In the genomic region with DNA sequence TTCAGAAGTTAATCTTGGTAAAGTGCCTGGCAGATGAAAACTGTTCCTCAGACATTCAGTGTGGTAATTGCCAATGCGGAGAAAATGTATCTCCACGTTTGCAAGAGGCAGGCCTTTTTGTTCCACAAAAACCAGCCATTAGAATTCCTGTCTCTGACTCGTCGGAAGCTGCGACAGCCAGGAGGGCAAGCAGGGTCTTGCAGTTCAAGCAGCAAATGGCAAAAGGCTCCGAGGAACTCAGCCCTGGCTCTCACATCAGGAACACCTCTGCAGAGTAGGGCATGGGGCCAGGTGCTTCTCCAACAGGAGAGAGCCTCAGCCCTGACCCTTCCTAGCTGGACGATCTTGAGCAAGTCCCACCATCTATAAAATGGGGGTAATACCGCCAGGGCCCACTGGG, we compare ENCODE assay signal across 9 cellular contexts.
"Had no signal": no experiment of that assay in that cellular context is flagged by ENCODE, and none has a peak within 500 bp of the region (broad histone marks: within the 10 kb centered on the region; RNA-seq: fewer than 3 reads in every experiment).

No MANE protein-coding gene starts in this region.

- DNase-seq: HFFc6 had no signal

- H3K4me3 Mint-ChIP-seq: GM23338, HFFc6, IgD-negative memory B cell had no signal

- H3K4me3 ChIP-seq: GM23338, HAP-1 had no signal

- ATAC-seq: GM23338, HCT116, HepG2 had no signal

- H3K36me3 Mint-ChIP-seq: IgD-negative memory B cell had no signal

- H3K36me3 ChIP-seq: HAP-1 had no signal

- H3K9me3 Mint-ChIP-seq: GM23338, HFFc6 had no signal

- H3K4me2 ChIP-seq: GM23338 had no signal

- H3K9me3 ChIP-seq: HAP-1 had no signal

- H3K27ac Mint-ChIP-seq: GM23338, HFFc6, IgD-negative memory B cell had no signal

- H3K27ac ChIP-seq: HL-60 had no signal

- H3K4me1 ChIP-seq: HAP-1 had no signal

- FAIRE-seq: H1, H54, HepG2 had no signal
